In the genomic region with DNA sequence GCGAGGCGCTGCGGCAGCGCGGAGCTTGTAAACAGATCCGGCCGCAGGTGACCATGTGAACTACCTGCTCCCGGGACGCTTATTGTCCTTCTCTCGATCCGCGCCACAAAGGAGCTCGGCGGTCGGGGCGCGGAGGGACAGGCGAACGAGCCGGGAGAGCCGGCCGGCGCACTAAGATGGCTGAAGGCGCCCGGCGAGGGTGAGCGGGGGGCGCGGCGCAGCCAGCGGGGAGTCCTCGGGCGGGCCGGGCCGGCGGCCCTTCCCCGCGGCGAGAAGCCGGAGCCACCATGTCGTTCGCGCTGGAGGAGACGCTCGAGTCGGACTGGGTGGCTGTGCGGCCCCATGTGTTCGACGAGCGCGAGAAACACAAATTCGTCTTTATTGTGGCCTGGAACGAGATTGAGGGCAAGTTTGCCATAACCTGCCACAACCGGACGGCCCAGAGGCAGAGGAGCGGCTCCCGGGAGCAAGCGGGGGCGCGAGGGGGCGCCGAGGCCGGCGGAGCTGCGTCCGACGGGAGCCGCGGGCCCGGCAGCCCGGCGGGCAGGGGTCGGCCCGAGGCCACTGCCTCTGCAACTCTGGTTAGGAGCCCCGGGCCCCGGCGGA, we compare ENCODE assay signal across 8 cellular contexts. TPM values are rescaled to one million over a fixed set of nuclear protein-coding genes. Genes with fewer than 3 reads are reported as not detected.
A peak's percentile ranks its signal among the peaks of the same experiment; 100 is the strongest.
DNase-seq lines count a peak whose midpoint lies in the region; ATAC-seq and TF ChIP-seq lines count a peak whose summit lies in the region.

No MANE protein-coding gene starts in this region.

- H3K79me1 ChIP-seq in mesendoderm (ENCODE audit: low read length), result no peaks in the 10 kb centered on the region

- H3K36me3 ChIP-seq in DND-41 (ENCODE audit: insufficient read depth, low read length) (no peaks in the 10 kb centered on the region; the same call in 1 of the 2 replicates), mesendoderm (ENCODE audit: control insufficient read depth, insufficient read depth, low read length) (no peaks in the 10 kb centered on the region), subcutaneous abdominal adipose tissue (ENCODE audit: control insufficient read depth in 5 of 5, insufficient read depth in 5 of 5, low read length in 5 of 5) (no peaks in the 10 kb centered on the region)
- no peaks in the 10 kb centered on the region for H3K36me3 ChIP-seq in effector memory CD4-positive, alpha-beta T cell (ENCODE audit: control insufficient read depth, insufficient read depth, low read length)

- H3K9me3 ChIP-seq in DND-41 (ENCODE audit: insufficient read depth, low read length, severe bottlenecking), result no peaks in the 10 kb centered on the region
- no peaks in the 10 kb centered on the region for H3K9me3 ChIP-seq in effector memory CD4-positive, alpha-beta T cell (ENCODE audit: control insufficient read depth, low read length)
- no peaks in the 10 kb centered on the region for H3K9me3 ChIP-seq in subcutaneous abdominal adipose tissue (ENCODE audit: control insufficient read depth in 5 of 5, low read length in 5 of 5)

- H3K4ac ChIP-seq in mesendoderm (ENCODE audit: low read depth, low read length), result peak overlapping the region; percentile 43

- no peak overlapping the region for H2BK120ac ChIP-seq in mesendoderm (ENCODE audit: low read depth, low read length)

- H3K56ac ChIP-seq in mesendoderm (ENCODE audit: low read length), result peak overlapping the region; percentile 86

- no peak for TF ChIP-seq CTCF in DND-41 (IDR thresholded peaks at IDR 0.05; ENCODE audit: borderline replicate concordance, extremely low read depth, low read length, poor library complexity, severe bottlenecking)

- peaks cover 46% of the 10 kb centered on the region for H3K4me1 ChIP-seq in DND-41 (ENCODE audit: insufficient read depth, low read length)
- H3K4me1 ChIP-seq in effector memory CD4-positive, alpha-beta T cell (ENCODE audit: control insufficient read depth, insufficient read depth, low read length, poor library complexity, severe bottlenecking), result peaks cover 10% of the 10 kb centered on the region
- no peaks in the 10 kb centered on the region for H3K4me1 ChIP-seq in mesendoderm (ENCODE audit: control insufficient read depth, low read depth, low read length)
- H3K4me1 ChIP-seq in subcutaneous abdominal adipose tissue (ENCODE audit: control insufficient read depth in 5 of 5, insufficient read depth in 5 of 5, low read length in 5 of 5), result peaks cover 0 to 34% (median 30%) of the 10 kb centered on the region in 5 donors

- H3K27me3 ChIP-seq in DND-41 (ENCODE audit: insufficient read depth, low read length, poor library complexity) (no peaks in the 10 kb centered on the region), mesendoderm (ENCODE audit: insufficient read depth, low read length, poor library complexity) (no peaks in the 10 kb centered on the region), subcutaneous abdominal adipose tissue (ENCODE audit: control insufficient read depth in 5 of 5, insufficient read depth in 4 of 5, low read length in 5 of 5) (no peaks in the 10 kb centered on the region)
- H3K27me3 ChIP-seq in effector memory CD4-positive, alpha-beta T cell (replicated peaks; ENCODE audit: control insufficient read depth, insufficient read depth, low read length, poor library complexity, severe bottlenecking), result no peaks in the 10 kb centered on the region

- no peak overlapping the region for H4K5ac ChIP-seq in mesendoderm (ENCODE audit: low read length)

- ATAC-seq in DND-41 (ENCODE audit: insufficient read depth, low read depth) (peak; percentile 38), GM21367 (IDR thresholded peaks at IDR 0.05; ENCODE audit: unreplicated experiment) (peak; percentile 12)
- ATAC-seq in activated CD4-positive, CD25-positive, alpha-beta regulatory T cell treated with anti-CD3 and anti-CD28 coated beads, Interleukin-2, amount 50 U/mL, for 24 hours, result peak; percentile 5 to 11

- H2BK15ac ChIP-seq in mesendoderm (replicated peaks; ENCODE audit: low read depth), result no peak overlapping the region

- H2BK5ac ChIP-seq in mesendoderm (ENCODE audit: low read length), result no peak overlapping the region

- H3K27ac ChIP-seq in DND-41 (ENCODE audit: low read length) (peak overlapping the region; percentile 64), mesendoderm (ENCODE audit: low read depth, low read length) (peak overlapping the region; percentile 48), subcutaneous abdominal adipose tissue (ENCODE audit: low read depth, low read length) (peak overlapping the region; percentile 72)
- H3K27ac ChIP-seq in effector memory CD4-positive, alpha-beta T cell (ENCODE audit: insufficient read depth, low read length, poor library complexity, severe bottlenecking), result peak overlapping the region; percentile 95

- H3K18ac ChIP-seq in mesendoderm (ENCODE audit: low read length), result peak overlapping the region; percentile 81

- H3K79me2 ChIP-seq in DND-41 (ENCODE audit: insufficient read depth, low read length), result peaks cover 36% of the 10 kb centered on the region
- H3K79me2 ChIP-seq in mesendoderm (ENCODE audit: control insufficient read depth, insufficient read depth, low read length), result peaks cover 6% of the 10 kb centered on the region

- H2AFZ ChIP-seq in DND-41 (ENCODE audit: low read depth, low read length), result peak overlapping the region; percentile 85

- H4K20me1 ChIP-seq in DND-41 (ENCODE audit: insufficient read depth, low read length), result peaks cover 9% of the 10 kb centered on the region

- WGBS in mesendoderm (ENCODE audit: extremely low coverage, insufficient coverage, low lambda C conversion rate), result no CpG with 5 or more reads among the region's 77 CpGs

- no peak overlapping the region for H2AK5ac ChIP-seq in mesendoderm (ENCODE audit: low read length)

- H3K9ac ChIP-seq in DND-41 (ENCODE audit: low read depth, low read length) (peak overlapping the region; percentile 87), mesendoderm (ENCODE audit: low read length) (peak overlapping the region; percentile 79), subcutaneous abdominal adipose tissue (ENCODE audit: low read length in 5 of 5) (peak overlapping the region in 4 of 5 donors; percentile 44 to 78 (median 74))

- H4K8ac ChIP-seq in mesendoderm (ENCODE audit: low read depth, low read length), result no peak overlapping the region

- H3K4me2 ChIP-seq in DND-41 (ENCODE audit: insufficient read depth, low read length), result peak overlapping the region; percentile 95
- H3K4me2 ChIP-seq in mesendoderm (ENCODE audit: low read length), result peak overlapping the region; percentile 6

- peak; percentile 35 for DNase-seq in DND-41
- DNase-seq in HPDE6-E6E7 (ENCODE audit: extremely low spot score), result peak; percentile 16
- DNase-seq in effector memory CD4-positive, alpha-beta T cell, result no peak
- peak; percentile 69 for DNase-seq in mesendoderm
- no peak for DNase-seq in OCI-M2 (lab: John Stamatoyannopoulos, UW; ENCODE audit: unreplicated experiment)

- peak overlapping the region; percentile 73 to 94 for H3K4me3 ChIP-seq in DND-41 (ENCODE audit: low read depth in 1 of 2, low read length in 2 of 2)
- H3K4me3 ChIP-seq in effector memory CD4-positive, alpha-beta T cell (ENCODE audit: insufficient read depth, low read depth, low read length, poor library complexity, severe bottlenecking), result peak overlapping the region; percentile 91
- peak overlapping the region; percentile 34 for H3K4me3 ChIP-seq in mesendoderm (ENCODE audit: low read length)
- H3K4me3 ChIP-seq in subcutaneous abdominal adipose tissue (ENCODE audit: low read depth in 1 of 5, low read length in 5 of 5), result peak overlapping the region; percentile 55 to 96 (median 77)

- H3K23ac ChIP-seq in mesendoderm (ENCODE audit: low read length), result no peak overlapping the region

RNA-seq across cellular contexts. Expression of gene JMY, which starts 0.5 kb away (rescaled TPM):
- 3.8 TPM for polyA plus RNA-seq in mesendoderm (2013, experiment 1 of 2)
- polyA plus RNA-seq in mesendoderm (2013, experiment 2 of 2), result 3.7 TPM

Comparison
In these comparisons a context has a peak if more than half of its experiments do, and no peak if none do; other contexts are left out.
1. DNase-seq: peak in DND-41 (single experiment), HPDE6-E6E7 (single experiment) and mesendoderm (single experiment); none in effector memory CD4-positive, alpha-beta T cell (0 of 3) and OCI-M2 (single experiment).
2. H3K4me3 ChIP-seq: peak in every context shown above with its lines; median percentile 91 in effector memory CD4-positive, alpha-beta T cell; 84 in DND-41; 77 in subcutaneous abdominal adipose tissue; 34 in mesendoderm.
3. Peak in every context shown above with its lines, with median percentiles within 50 percentile points of each other: ATAC-seq, H3K27ac ChIP-seq and H3K9ac ChIP-seq.